ENCODE assay signal across 14 cellular contexts in genomic region chr22:43118024-43118849, GRCh38. TPM values are rescaled to one million over a fixed set of nuclear protein-coding genes. Genes with fewer than 3 reads are reported as not detected.
DNase-seq lines count a peak whose midpoint lies in the region; ATAC-seq and TF ChIP-seq lines count a peak whose summit lies in the region.
"Had no signal": no experiment of that assay in that cellular context is flagged by ENCODE, and none has a peak within 500 bp of the region (broad histone marks: within the 10 kb centered on the region; RNA-seq: fewer than 3 reads in every experiment).

No MANE protein-coding gene starts in this region.

- WGBS in trophoblast cell (ENCODE audit: extremely low coverage, insufficient coverage, insufficient read length), result no CpG with 5 or more reads among the region's 21 CpGs

- peaks cover 7 to 10% of the 10 kb centered on the region in 2 experiments for H3K4me1 ChIP-seq in trophoblast cell (ENCODE audit: control insufficient read depth in 1 of 2, insufficient read depth in 2 of 2, low read length in 2 of 2)

- no peak overlapping the region for H3K4me2 ChIP-seq in trophoblast cell (ENCODE audit: low read length)
- H3K4me2 ChIP-seq: KMS-11 had no signal

- H3K18ac ChIP-seq in trophoblast cell (ENCODE audit: low read length), result no peak overlapping the region

- H4K12ac ChIP-seq in trophoblast cell (ENCODE audit: low read depth, low read length), result no peak overlapping the region

- H4K91ac ChIP-seq in trophoblast cell (ENCODE audit: low read depth, low read length), result no peak overlapping the region

- H3K4me3 ChIP-seq in trophoblast cell (ENCODE audit: low read depth, low read length), result peak overlapping the region; percentile 25

- peaks cover 2% of the 10 kb centered on the region for H3K9me3 ChIP-seq in trophoblast cell (ENCODE audit: insufficient read depth, low read depth, low read length)

- no peak overlapping the region for H2BK5ac ChIP-seq in trophoblast cell (ENCODE audit: low read depth, low read length, poor library complexity)

- POLR2A ChIA-PET in activated B cell treated with CpG ODN at 0.5 μM for 24 hours (lab: Charles Lee), result no interaction called here

- no peak overlapping the region for H3K9ac ChIP-seq in trophoblast cell (ENCODE audit: low read length)
- H3K9ac ChIP-seq: KMS-11 had no signal

- peak overlapping the region; percentile 52 for H3K4me3 Mint-ChIP-seq in activated B cell treated with CpG ODN at 0.5 μM for 24 hours
- H3K4me3 Mint-ChIP-seq: activated CD4-positive, alpha-beta memory T cell treated with anti-CD3 and anti-CD28 coated beads for 36 hours; CD4-positive, CD25-positive, alpha-beta regulatory T cell had no signal

- H3K79me2 ChIP-seq in trophoblast cell (ENCODE audit: control insufficient read depth, insufficient read depth, low read length, poor library complexity), result no peaks in the 10 kb centered on the region

- no peaks in the 10 kb centered on the region for H3K36me3 ChIP-seq in trophoblast cell (ENCODE audit: control insufficient read depth in 1 of 2, insufficient read depth in 2 of 2, low read length in 2 of 2)

- H2AFZ ChIP-seq in trophoblast cell (ENCODE audit: insufficient read depth, low read length, poor library complexity), result no peak overlapping the region

- no peak overlapping the region for H3K27ac ChIP-seq in trophoblast cell (ENCODE audit: low read depth, low read length)
- H3K27ac ChIP-seq: KMS-11 had no signal

- peak overlapping the region; percentile 41 for H3K27ac Mint-ChIP-seq in activated B cell treated with CpG ODN at 0.5 μM for 24 hours
- H3K27ac Mint-ChIP-seq: activated CD4-positive, alpha-beta memory T cell treated with anti-CD3 and anti-CD28 coated beads for 36 hours; CD4-positive, CD25-positive, alpha-beta regulatory T cell had no signal

- intact Hi-C loops in activated B cell treated with CpG ODN at 0.5 μM for 24 hours (cut with micrococcal nuclease), result loop anchor here (10.0 kb wide), 2 partner anchors 343 to 453 kb away; no protein-coding TSS in a partner anchor

- no peak for TF ChIP-seq CTCF in activated B cell treated with CpG ODN at 0.5 μM for 24 hours (IDR thresholded peaks at IDR 0.05)

- H3K27me3 Mint-ChIP-seq in activated B cell treated with CpG ODN at 0.5 μM for 24 hours, result peaks cover 24% of the 10 kb centered on the region
- H3K27me3 Mint-ChIP-seq: activated CD4-positive, alpha-beta memory T cell treated with anti-CD3 and anti-CD28 coated beads for 36 hours had no signal

- DNase-seq in activated B cell treated with CpG ODN at 0.5 μM for 24 hours (no peak), trophoblast cell (no peak), NCI-H1105 treated with DMSO at 0.1 percent for 48 hours (lab: John Stamatoyannopoulos, UW) (no peak), SW 1271 (lab: John Stamatoyannopoulos, UW) (no peak)
- DNase-seq: activated CD4-positive, alpha-beta memory T cell treated with anti-CD3 and anti-CD28 coated beads for 36 hours; aorta; CD4-positive, CD25-positive, alpha-beta regulatory T cell; left cardiac atrium; NCI-H187 had no signal

- H2AK5ac ChIP-seq in trophoblast cell (ENCODE audit: low read length), result no peak overlapping the region

- no peaks in the 10 kb centered on the region for H3K79me1 ChIP-seq in trophoblast cell (ENCODE audit: low read length)

- CTCF ChIA-PET in activated B cell treated with CpG ODN at 0.5 μM for 24 hours (lab: Charles Lee), result no interaction called here

- H3K4ac ChIP-seq in trophoblast cell (ENCODE audit: low read depth, low read length), result no peak overlapping the region

- no peaks in the 10 kb centered on the region for H3K36me3 Mint-ChIP-seq in activated B cell treated with CpG ODN at 0.5 μM for 24 hours (ENCODE audit: low read depth)
- H3K36me3 Mint-ChIP-seq: activated CD4-positive, alpha-beta memory T cell treated with anti-CD3 and anti-CD28 coated beads for 36 hours; CD4-positive, CD25-positive, alpha-beta regulatory T cell had no signal

- H3K27me3 ChIP-seq in trophoblast cell (ENCODE audit: insufficient read depth, low read length), result no peaks in the 10 kb centered on the region

- no peak overlapping the region for H2BK12ac ChIP-seq in trophoblast cell (ENCODE audit: low read length)

- no peak overlapping the region for H4K8ac ChIP-seq in trophoblast cell (ENCODE audit: low read depth, low read length)

- H3K4me1 Mint-ChIP-seq in activated B cell treated with CpG ODN at 0.5 μM for 24 hours, result peaks cover 78% of the 10 kb centered on the region

- H3K9me3 Mint-ChIP-seq in activated B cell treated with CpG ODN at 0.5 μM for 24 hours, result no peaks in the 10 kb centered on the region
- H3K9me3 Mint-ChIP-seq: activated CD4-positive, alpha-beta memory T cell treated with anti-CD3 and anti-CD28 coated beads for 36 hours; CD4-positive, CD25-positive, alpha-beta regulatory T cell had no signal

- H3K14ac ChIP-seq in trophoblast cell (ENCODE audit: low read length), result no peak overlapping the region

- H2BK120ac ChIP-seq in trophoblast cell (ENCODE audit: insufficient read depth, low read length, poor library complexity), result no peak overlapping the region

- ATAC-seq in GM18907 (IDR thresholded peaks at IDR 0.05; ENCODE audit: unreplicated experiment), result peak; percentile 19
- peak; percentile 34 for ATAC-seq in HG03196 (IDR thresholded peaks at IDR 0.05; ENCODE audit: unreplicated experiment)
- no peak for ATAC-seq in activated B cell treated with CpG ODN at 0.5 μM for 24 hours (ENCODE audit: low read depth)
- no peak for ATAC-seq in GM21423 (IDR thresholded peaks at IDR 0.05; ENCODE audit: unreplicated experiment)

- no peak overlapping the region for H3K23ac ChIP-seq in trophoblast cell (ENCODE audit: low read length)

RNA-seq across cellular contexts. Expression of gene BIK, which starts 7.7 kb away (rescaled TPM):
- 2.6 TPM in 2 replicates for total RNA-seq in activated B cell treated with CpG ODN at 0.5 μM for 24 hours
- polyA plus RNA-seq in trophoblast cell (2013), result 2.7 and 3.0 TPM in 2 replicates
- total RNA-seq: aorta, left cardiac atrium, temporal lobe had no signal

RNA-seq across cellular contexts. Expression of gene MCAT, which starts 25.0 kb away (rescaled TPM):
- 12.7 and 13.2 TPM in 2 replicates for total RNA-seq in activated B cell treated with CpG ODN at 0.5 μM for 24 hours
- 10.1 and 11.0 TPM in 2 replicates for polyA plus RNA-seq in trophoblast cell (2013)

RNA-seq across cellular contexts. Expression of gene TTLL1, which starts 29.0 kb away (rescaled TPM):
- total RNA-seq in activated B cell treated with CpG ODN at 0.5 μM for 24 hours, result 1.2 and 1.5 TPM in 2 replicates
- 8.0 and 8.4 TPM in 2 replicates for polyA plus RNA-seq in trophoblast cell (2013)

RNA-seq across cellular contexts. Expression of gene TSPO, which starts 33.1 kb away (rescaled TPM):
- 40.9 and 48.2 TPM in 2 replicates for total RNA-seq in activated B cell treated with CpG ODN at 0.5 μM for 24 hours
- polyA plus RNA-seq in trophoblast cell (2013), result 21.6 and 23.0 TPM in 2 replicates

Comparison
In these comparisons a context has a peak if more than half of its experiments do, and no peak if none do; other contexts are left out.
1. ATAC-seq: peak in GM18907 (single experiment) and HG03196 (single experiment); none in activated B cell treated with CpG ODN at 0.5 μM for 24 hours (single experiment) and GM21423 (single experiment).